ENCODE assay signal across 22 cellular contexts in the genomic region with DNA sequence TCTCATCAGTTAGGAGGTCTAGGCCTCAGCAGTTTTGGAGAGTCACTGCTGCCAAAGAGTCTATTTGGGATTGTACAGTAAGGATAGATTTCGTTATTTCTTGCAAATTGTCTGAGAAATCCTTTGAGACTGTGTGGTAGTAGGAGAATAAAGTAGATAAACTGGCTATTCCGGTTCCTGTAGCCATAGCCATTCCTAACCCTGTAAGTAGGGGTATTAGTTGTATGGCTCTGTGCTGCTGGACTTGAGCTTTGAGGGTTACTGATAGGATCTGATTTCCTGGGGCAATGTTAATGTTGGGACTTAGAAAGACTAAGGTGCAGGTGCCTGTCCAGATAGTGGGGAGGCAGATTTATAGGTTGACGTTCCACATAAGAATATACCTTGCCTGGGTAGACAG.
"Had no signal": no experiment of that assay in that cellular context is flagged by ENCODE, and none has a peak within 500 bp of the region (broad histone marks: within the 10 kb centered on the region; RNA-seq: fewer than 3 reads in every experiment).

No MANE protein-coding gene starts in this region.

- H3K36me3 Mint-ChIP-seq: natural killer cell treated with Interleukin-12 subunit alpha and Interleukin-12 subunit beta and Interleukin-15 and Interleukin-18, amount 100 ng/mL, for 72 hours; neural progenitor cell; stimulated activated effector memory CD8-positive, alpha-beta T cell treated with anti-CD3 and anti-CD28 coated beads, Interleukin-12 subunit alpha, Interleukin-12 subunit beta, amount 100 ng/mL, for 72 hours had no signal

- H3K27me3 Mint-ChIP-seq: natural killer cell treated with Interleukin-12 subunit alpha and Interleukin-12 subunit beta and Interleukin-15 and Interleukin-18, amount 100 ng/mL, for 72 hours had no signal

- H3K36me3 ChIP-seq: colonic mucosa, heart left ventricle, neural progenitor cell, ovary, suprapubic skin, thyroid gland, upper lobe of left lung, uterus had no signal

- H3K4me3 ChIP-seq: colonic mucosa, heart left ventricle, neural progenitor cell, ovary, smooth muscle cell, suprapubic skin, thyroid gland, upper lobe of left lung, uterus had no signal

- H3K4me3 Mint-ChIP-seq: endodermal cell; natural killer cell treated with Interleukin-12 subunit alpha and Interleukin-12 subunit beta and Interleukin-15 and Interleukin-18, amount 100 ng/mL, for 72 hours; neural progenitor cell; stimulated activated effector memory CD8-positive, alpha-beta T cell treated with anti-CD3 and anti-CD28 coated beads, Interleukin-12 subunit alpha, Interleukin-12 subunit beta, amount 100 ng/mL, for 72 hours had no signal

- H3K9me3 ChIP-seq: colonic mucosa, heart left ventricle, ovary, suprapubic skin, thyroid gland, upper lobe of left lung, uterus had no signal

- DNase-seq: colonic mucosa; effector CD4-positive, alpha-beta T cell; endodermal cell; foreskin melanocyte; heart left ventricle; hypothalamus; kidney glomerular epithelial cell; mammary epithelial cell; nucleus accumbens; ovary; right cardiac atrium; stimulated activated CD4-positive, alpha-beta T cell treated with anti-CD3 and anti-CD28 coated beads, Interleukin-4, amount 100 ng/mL, for 1 hour; stimulated activated CD8-positive, alpha-beta memory T cell treated with anti-CD3 and anti-CD28 coated beads, Interleukin-4, amount 100 ng/mL, for 48 hours; stimulated activated naive CD8-positive, alpha-beta T cell treated with anti-CD3 and anti-CD28 coated beads, Interleukin-15, Interleukin-2, amounts not matched to agents 100 U/mL and 50 U/mL, for 24 hours; thyroid gland; upper lobe of left lung; uterus had no signal

- H3K27ac Mint-ChIP-seq: endodermal cell; natural killer cell treated with Interleukin-12 subunit alpha and Interleukin-12 subunit beta and Interleukin-15 and Interleukin-18, amount 100 ng/mL, for 72 hours; neural progenitor cell; stimulated activated effector memory CD8-positive, alpha-beta T cell treated with anti-CD3 and anti-CD28 coated beads, Interleukin-12 subunit alpha, Interleukin-12 subunit beta, amount 100 ng/mL, for 72 hours had no signal

- H3K27me3 ChIP-seq: colonic mucosa, heart left ventricle, neural progenitor cell, ovary, suprapubic skin, thyroid gland, upper lobe of left lung, uterus had no signal

- H3K4me1 Mint-ChIP-seq: endodermal cell; neural progenitor cell; stimulated activated effector memory CD8-positive, alpha-beta T cell treated with anti-CD3 and anti-CD28 coated beads, Interleukin-12 subunit alpha, Interleukin-12 subunit beta, amount 100 ng/mL, for 72 hours had no signal

- H3K9me3 Mint-ChIP-seq: stimulated activated effector memory CD8-positive, alpha-beta T cell treated with anti-CD3 and anti-CD28 coated beads, Interleukin-12 subunit alpha, Interleukin-12 subunit beta, amount 100 ng/mL, for 72 hours had no signal

- H3K4me1 ChIP-seq: colonic mucosa, heart left ventricle, neural progenitor cell, suprapubic skin, thyroid gland, upper lobe of left lung, uterus had no signal

- H3K27ac ChIP-seq: colonic mucosa, heart left ventricle, neural progenitor cell, ovary, suprapubic skin, thyroid gland, upper lobe of left lung, uterus had no signal
